Comparison of ENCODE assay signal across 21 cellular contexts in the genomic region with DNA sequence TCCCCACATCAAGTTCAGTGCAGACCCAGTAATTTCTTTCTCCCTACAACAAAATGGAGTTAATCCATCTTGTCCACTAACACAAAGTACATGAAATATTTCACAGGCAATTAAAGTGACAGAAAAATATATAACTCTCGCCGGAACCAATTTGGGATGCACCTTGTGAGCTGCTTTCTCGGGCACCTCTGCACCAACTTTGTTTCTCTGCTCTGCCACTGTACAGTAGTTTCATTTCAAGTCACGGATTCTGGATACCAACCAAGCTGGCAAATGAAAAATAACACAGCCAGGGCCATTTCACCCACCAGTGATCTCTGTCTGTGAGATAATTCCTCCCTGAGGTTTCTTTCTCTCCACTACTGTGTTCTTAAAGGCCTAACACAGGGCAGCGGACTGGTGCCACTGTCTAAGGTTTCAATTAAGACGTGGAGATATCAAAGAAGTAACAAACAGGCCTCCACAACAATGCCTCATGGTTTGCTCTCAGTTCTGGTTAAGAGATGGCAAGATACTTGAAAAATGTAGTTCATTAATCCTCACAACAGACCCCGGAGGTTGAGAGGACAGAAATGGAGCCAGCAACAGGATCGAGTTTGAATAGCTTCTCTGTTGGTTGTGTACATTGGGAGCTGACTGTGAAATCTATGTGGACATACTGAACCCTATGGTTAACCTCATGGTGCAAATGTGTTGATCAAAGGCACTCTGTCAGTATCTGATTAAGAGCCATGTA.
DNase-seq lines count a peak whose midpoint lies in the region; ATAC-seq and TF ChIP-seq lines count a peak whose summit lies in the region.
"Had no signal": no experiment of that assay in that cellular context is flagged by ENCODE, and none has a peak within 500 bp of the region (broad histone marks: within the 10 kb centered on the region; RNA-seq: fewer than 3 reads in every experiment).

No MANE protein-coding gene starts in this region.

- no peaks in the 10 kb centered on the region for H3F3A ChIP-seq in neural progenitor cell (ENCODE audit: low read depth)

- in situ Hi-C loops in mammary epithelial cell (cut with MboI; ENCODE audit: low sequenced_read_pairs in 2 of 2): no loop called here

- H3K4me3 Mint-ChIP-seq in WTC11 (no peak overlapping the region), neural progenitor cell (no peak overlapping the region), type B pancreatic cell (peak overlapping the region; percentile 26)
- H3K4me3 Mint-ChIP-seq: CD4-positive, alpha-beta T cell had no signal

- no peak overlapping the region for H3K27ac ChIP-seq in mammary epithelial cell (ENCODE audit: insufficient read depth, low read depth, low read length)
- no peak overlapping the region for H3K27ac ChIP-seq in breast epithelium
- no peak overlapping the region for H3K27ac ChIP-seq in neural progenitor cell
- H3K27ac ChIP-seq: KMS-11, Peyer's patch had no signal

- no peaks in the 10 kb centered on the region for H3K4me1 ChIP-seq in mammary epithelial cell (ENCODE audit: insufficient read depth, low read length)
- no peaks in the 10 kb centered on the region for H3K4me1 ChIP-seq in breast epithelium
- no peaks in the 10 kb centered on the region for H3K4me1 ChIP-seq in neural progenitor cell
- H3K4me1 ChIP-seq: BE2C, Peyer's patch had no signal

- dilution Hi-C loops in mammary epithelial cell (cut with HindIII; ENCODE audit: low sequenced_read_pairs): no loop called here

- WGBS in mammary epithelial cell (ENCODE audit: low coverage, missing lambda C conversion rate): 73% methylated on average over 8 of the region's 8 CpGs

- H3K36me3 Mint-ChIP-seq in WTC11 (no peaks in the 10 kb centered on the region), neural progenitor cell (no peaks in the 10 kb centered on the region), type B pancreatic cell (no peaks in the 10 kb centered on the region)

- POLR2A ChIA-PET in WTC11 (lab: Charles Lee): no interaction called here

- TF ChIP-seq CTCF in mammary epithelial cell (conservative IDR thresholded peaks at IDR 0.05 in 1 of 2, IDR thresholded peaks at IDR 0.05 in 1 of 2; ENCODE audit: extremely low read depth in 1 of 2, insufficient read depth in 1 of 2, low read depth in 1 of 2, low read length in 2 of 2) (no peak), breast epithelium (IDR thresholded peaks at IDR 0.05) (no peak), WTC11 (IDR thresholded peaks at IDR 0.05) (no peak), neural progenitor cell (IDR thresholded peaks at IDR 0.05) (no peak), type B pancreatic cell (conservative IDR thresholded peaks at IDR 0.05) (no peak)

- no peak for TF ChIP-seq POLR2A in breast epithelium (IDR thresholded peaks at IDR 0.05)

- H3K27me3 ChIP-seq in mammary epithelial cell (ENCODE audit: insufficient read depth, low read length) (no peaks in the 10 kb centered on the region), breast epithelium (no peaks in the 10 kb centered on the region), neural progenitor cell (no peaks in the 10 kb centered on the region)
- H3K27me3 ChIP-seq: BE2C, Peyer's patch had no signal

- DNase-seq in mammary epithelial cell (no peak), breast epithelium (ENCODE audit: low spot score in 2 of 2) (no peak), WTC11 (ENCODE audit: low spot score) (no peak), neural progenitor cell (ENCODE audit: low spot score) (no peak), type B pancreatic cell (ENCODE audit: extremely low spot score, unreplicated experiment) (no peak), SW480 (ENCODE audit: low spot score) (no peak)
- DNase-seq in stimulated activated CD4-positive, alpha-beta T cell treated with anti-CD3 and anti-CD28 coated beads, Interleukin-2, amount 100 ng/mL, for 48 hours: no peak
- DNase-seq: BE2C; CD4-positive, alpha-beta T cell; EL; GOT3; MV-4-11; NCI-H1930; NCI-H2171; NCI-H526; Peyer's patch had no signal

- H4K20me1 ChIP-seq in mammary epithelial cell (ENCODE audit: insufficient read depth, low read length) (no peaks in the 10 kb centered on the region), neural progenitor cell (ENCODE audit: low read depth) (no peaks in the 10 kb centered on the region)

- CTCF ChIA-PET in mammary epithelial cell (lab: Charles Lee; ENCODE audit: low non-redundant PET): no interaction called here
- CTCF ChIA-PET in WTC11 (lab: Charles Lee): interaction anchor here (1.0 to 1.3 kb wide), 2 partner anchors 50 to 1358 kb away, joined by 3 read pairs; no protein-coding TSS in a partner anchor

- H3K9ac ChIP-seq in mammary epithelial cell (ENCODE audit: insufficient read depth, low read length) (no peak overlapping the region), neural progenitor cell (no peak overlapping the region)
- H3K9ac ChIP-seq: KMS-11 had no signal

- BruUV-seq in mammary epithelial cell (replicated peaks; lab: Mats Ljungman, UMichigan): no TSS peak

- no peak overlapping the region for H3K4me2 ChIP-seq in mammary epithelial cell (ENCODE audit: insufficient read depth, low read depth, low read length)
- no peak overlapping the region for H3K4me2 ChIP-seq in neural progenitor cell
- H3K4me2 ChIP-seq: KMS-11 had no signal

- no peaks in the 10 kb centered on the region for H3K9me3 ChIP-seq in mammary epithelial cell (replicated peaks; ENCODE audit: insufficient read depth, low read length)
- no peaks in the 10 kb centered on the region for H3K9me3 ChIP-seq in breast epithelium
- H3K9me3 ChIP-seq in neural progenitor cell (ENCODE audit: low read depth): no peaks in the 10 kb centered on the region
- H3K9me3 ChIP-seq: BE2C, Peyer's patch had no signal

- ATAC-seq in WTC11 (no peak; the same call in 1 of the 2 replicates), GM18519 (IDR thresholded peaks at IDR 0.05; ENCODE audit: low FRiP score, unreplicated experiment) (no peak)
- ATAC-seq: GM12878, Right ventricle myocardium inferior, SK-N-SH treated with all-trans-retinoic acid at 6 μM for 48 hours had no signal

- H3K4me3 ChIP-seq in mammary epithelial cell (replicated peaks in 1 of 3; ENCODE audit: insufficient read depth in 1 of 3, low read depth in 2 of 3, low read length in 3 of 3) (no peak overlapping the region), breast epithelium (no peak overlapping the region), neural progenitor cell (no peak overlapping the region)
- H3K4me3 ChIP-seq: GM12878, Peyer's patch had no signal

- peaks cover 14% of the 10 kb centered on the region for H3K4me1 Mint-ChIP-seq in WTC11
- peaks cover 12% of the 10 kb centered on the region for H3K4me1 Mint-ChIP-seq in neural progenitor cell
- H3K4me1 Mint-ChIP-seq in type B pancreatic cell (ENCODE audit: unreplicated experiment): peaks cover 14% of the 10 kb centered on the region

- H3K79me2 ChIP-seq in mammary epithelial cell (ENCODE audit: insufficient read depth, low read length) (no peaks in the 10 kb centered on the region), neural progenitor cell (ENCODE audit: low read depth) (no peaks in the 10 kb centered on the region)

- H3K27me3 Mint-ChIP-seq in WTC11 (ENCODE audit: low read depth): no peaks in the 10 kb centered on the region
- peaks cover 3% of the 10 kb centered on the region for H3K27me3 Mint-ChIP-seq in neural progenitor cell (ENCODE audit: insufficient read depth, low read depth)
- peaks cover 16% of the 10 kb centered on the region for H3K27me3 Mint-ChIP-seq in type B pancreatic cell
- H3K27me3 Mint-ChIP-seq: CD4-positive, alpha-beta T cell had no signal

- no peaks in the 10 kb centered on the region for H3K36me3 ChIP-seq in mammary epithelial cell (ENCODE audit: insufficient read depth, low read length)
- H3K36me3 ChIP-seq in breast epithelium: no peaks in the 10 kb centered on the region
- no peaks in the 10 kb centered on the region for H3K36me3 ChIP-seq in neural progenitor cell
- H3K36me3 ChIP-seq: BE2C, Peyer's patch had no signal

- H3K9me3 Mint-ChIP-seq in WTC11 (no peaks in the 10 kb centered on the region), neural progenitor cell (no peaks in the 10 kb centered on the region), type B pancreatic cell (no peaks in the 10 kb centered on the region)
- H3K9me3 Mint-ChIP-seq: CD4-positive, alpha-beta T cell had no signal

- H3K27ac Mint-ChIP-seq in WTC11: peak overlapping the region; percentile 26; the same call in 1 of the 2 replicates
- H3K27ac Mint-ChIP-seq in neural progenitor cell: no peak overlapping the region
- no peak overlapping the region for H3K27ac Mint-ChIP-seq in type B pancreatic cell
- H3K27ac Mint-ChIP-seq: CD4-positive, alpha-beta T cell had no signal

- H2AFZ ChIP-seq in mammary epithelial cell (ENCODE audit: low read depth, low read length) (peak overlapping the region; percentile 11), neural progenitor cell (replicated peaks) (peak overlapping the region; percentile 65)

- intact Hi-C loops in mammary epithelial cell (cut with micrococcal nuclease): no loop called here
- intact Hi-C loops in breast epithelium (cut with DNase I; ENCODE audit: low total_unique reads): no loop called here

TF ChIP-seq in WTC11, 78 proteins besides CTCF, POLR2A, EP300 and RAD21:
- TF ChIP-seq, protein P1, sequence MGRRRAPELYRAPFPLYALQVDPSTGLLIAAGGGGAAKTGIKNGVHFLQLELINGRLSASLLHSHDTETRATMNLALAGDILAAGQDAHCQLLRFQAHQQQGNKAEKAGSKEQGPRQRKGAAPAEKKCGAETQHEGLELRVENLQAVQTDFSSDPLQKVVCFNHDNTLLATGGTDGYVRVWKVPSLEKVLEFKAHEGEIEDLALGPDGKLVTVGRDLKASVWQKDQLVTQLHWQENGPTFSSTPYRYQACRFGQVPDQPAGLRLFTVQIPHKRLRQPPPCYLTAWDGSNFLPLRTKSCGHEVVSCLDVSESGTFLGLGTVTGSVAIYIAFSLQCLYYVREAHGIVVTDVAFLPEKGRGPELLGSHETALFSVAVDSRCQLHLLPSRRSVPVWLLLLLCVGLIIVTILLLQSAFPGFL (CRISPR knock-in tag; IDR thresholded peaks at IDR 0.05; ENCODE audit: borderline replicate concordance): no peak
- TF ChIP-seq FOXP1 (CRISPR knock-in tag; IDR thresholded peaks at IDR 0.05; ENCODE audit: borderline replicate concordance) (no peak), RORB (CRISPR knock-in tag; IDR thresholded peaks at IDR 0.05) (0 out of 2 replicates have a peak, but pooled peaks have one; percentile 59)
